Comparison of ENCODE assay signal across 12 cellular contexts in genomic region chr10:22581453-22581852, GRCh38.
"Had no signal": no experiment of that assay in that cellular context is flagged by ENCODE, and none has a peak within 500 bp of the region (broad histone marks: within the 10 kb centered on the region; RNA-seq: fewer than 3 reads in every experiment).

No MANE protein-coding gene starts in this region.

- H3K9me3 Mint-ChIP-seq: stimulated activated naive CD8-positive, alpha-beta T cell treated with anti-CD3 and anti-CD28 coated beads, Interleukin-15, Interleukin-2, amounts not matched to agents 100 ng/mL and 50 ng/mL, for 24 hours had no signal

- H3K9me3 ChIP-seq: ascending aorta, gastrocnemius medialis, heart left ventricle, suprapubic skin had no signal

- H3K4me3 ChIP-seq: ascending aorta, gastrocnemius medialis, heart left ventricle, suprapubic skin had no signal

- H3K27ac Mint-ChIP-seq: activated CD8-positive, alpha-beta memory T cell treated with anti-CD3 and anti-CD28 coated beads, Interleukin-2, amount 10 ng/mL, durations not matched to agents 7 days and 5 days; stimulated activated naive CD8-positive, alpha-beta T cell treated with anti-CD3 and anti-CD28 coated beads, Interleukin-15, Interleukin-2, amounts not matched to agents 100 ng/mL and 50 ng/mL, for 24 hours had no signal

- H3K36me3 ChIP-seq: gastrocnemius medialis had no signal

- H3K4me3 Mint-ChIP-seq: activated CD8-positive, alpha-beta memory T cell treated with anti-CD3 and anti-CD28 coated beads, Interleukin-2, amount 10 ng/mL, durations not matched to agents 7 days and 5 days; stimulated activated naive CD8-positive, alpha-beta T cell treated with anti-CD3 and anti-CD28 coated beads, Interleukin-15, Interleukin-2, amounts not matched to agents 100 ng/mL and 50 ng/mL, for 24 hours had no signal

- H3K4me1 ChIP-seq: ascending aorta, gastrocnemius medialis, heart left ventricle, suprapubic skin had no signal

- DNase-seq: activated CD8-positive, alpha-beta memory T cell treated with anti-CD3 and anti-CD28 coated beads, Interleukin-2, amount 10 ng/mL, durations not matched to agents 7 days and 5 days; erythroblast; gastrocnemius medialis; heart left ventricle; posterior cingulate gyrus; stimulated activated CD4-positive, alpha-beta T cell treated with anti-CD3 and anti-CD28 coated beads, Interleukin-4, amount 100 ng/mL, for 24 hours; SW 1271; trophoblast cell had no signal

- H3K27me3 Mint-ChIP-seq: activated CD8-positive, alpha-beta memory T cell treated with anti-CD3 and anti-CD28 coated beads, Interleukin-2, amount 10 ng/mL, durations not matched to agents 7 days and 5 days; stimulated activated naive CD8-positive, alpha-beta T cell treated with anti-CD3 and anti-CD28 coated beads, Interleukin-15, Interleukin-2, amounts not matched to agents 100 ng/mL and 50 ng/mL, for 24 hours had no signal

- ATAC-seq: activated CD4-positive, CD25-positive, alpha-beta regulatory T cell treated with anti-CD3 and anti-CD28 coated beads, Interleukin-2, amount 50 U/mL, for 24 hours; activated CD8-positive, alpha-beta memory T cell treated with anti-CD3 and anti-CD28 coated beads, Interleukin-2, amount 10 ng/mL, durations not matched to agents 7 days and 5 days; heart left ventricle had no signal

- H3K27ac ChIP-seq: ascending aorta, gastrocnemius medialis, heart left ventricle, suprapubic skin had no signal
